Comparison of ENCODE assay signal across 10 cellular contexts in genomic region chr1:22745675-22746585, GRCh38. TPM values are rescaled to one million over a fixed set of nuclear protein-coding genes. Genes with fewer than 3 reads are reported as not detected.
DNase-seq lines count a peak whose midpoint lies in the region; ATAC-seq, FAIRE-seq and TF ChIP-seq lines count a peak whose summit lies in the region.
"Had no signal": no experiment of that assay in that cellular context is flagged by ENCODE, and none has a peak within 500 bp of the region (broad histone marks: within the 10 kb centered on the region; RNA-seq: fewer than 3 reads in every experiment).

No MANE protein-coding gene starts in this region.

- 64% methylated on average over 14 of the region's 14 CpGs for WGBS in right cardiac atrium
- 82 to 83% (median 82%) methylated on average over 14 of the region's 14 CpGs for WGBS in ovary, 3 donors

- TF ChIP-seq POLR2A in ovary (IDR thresholded peaks at IDR 0.05) (no peak), GM12891 (IDR thresholded peaks at IDR 0.05; ENCODE audit: low read depth, low read length) (no peak)

- H3K9me3 Mint-ChIP-seq in activated naive CD4-positive, alpha-beta T cell treated with anti-CD3 and anti-CD28 coated beads for 36 hours: no peaks in the 10 kb centered on the region

- no peaks in the 10 kb centered on the region for H3K36me3 ChIP-seq in ovary

- peaks cover 9% of the 10 kb centered on the region for H3K4me1 Mint-ChIP-seq in activated naive CD4-positive, alpha-beta T cell treated with anti-CD3 and anti-CD28 coated beads for 36 hours (ENCODE audit: low read depth)

- H3K27ac ChIP-seq in right cardiac atrium (ENCODE audit: low read length): no peak overlapping the region
- H3K27ac ChIP-seq in ovary: no peak overlapping the region
- H3K27ac ChIP-seq: parathyroid adenoma had no signal

- H3K4me1 ChIP-seq in right cardiac atrium (ENCODE audit: control insufficient read depth, insufficient read depth, low read length) (peaks cover 2% of the 10 kb centered on the region), ovary (ENCODE audit: insufficient read depth) (peaks cover 5% of the 10 kb centered on the region)
- H3K4me1 ChIP-seq: parathyroid adenoma had no signal

- H3K27me3 ChIP-seq in right cardiac atrium (ENCODE audit: control insufficient read depth, insufficient read depth) (no peaks in the 10 kb centered on the region), ovary (no peaks in the 10 kb centered on the region)

- H3K4me3 ChIP-seq in right cardiac atrium (ENCODE audit: low read length) (no peak overlapping the region), ovary (no peak overlapping the region)

- peak; percentile 25 for ATAC-seq in right cardiac atrium
- no peak for ATAC-seq in left cardiac atrium

- TF ChIP-seq CTCF in ovary (IDR thresholded peaks at IDR 0.05): no peak

- H3K4me3 Mint-ChIP-seq in activated naive CD4-positive, alpha-beta T cell treated with anti-CD3 and anti-CD28 coated beads for 36 hours: no peak overlapping the region

- no peak for FAIRE-seq in GM12891 (lab: Jason Lieb, UNC)

- intact Hi-C loops in right cardiac atrium (cut with DNase I): no loop called here
- intact Hi-C loops in left cardiac atrium (cut with DNase I): no loop called here
- intact Hi-C loops in activated naive CD4-positive, alpha-beta T cell treated with anti-CD3 and anti-CD28 coated beads for 36 hours (cut with micrococcal nuclease): no loop called here
- intact Hi-C loops in ovary (cut with DNase I): no loop called here

- no peak for TF ChIP-seq EP300 in ovary (IDR thresholded peaks at IDR 0.05)

- no peaks in the 10 kb centered on the region for H3K36me3 Mint-ChIP-seq in activated naive CD4-positive, alpha-beta T cell treated with anti-CD3 and anti-CD28 coated beads for 36 hours (ENCODE audit: low read depth)

- H3K27me3 Mint-ChIP-seq in activated naive CD4-positive, alpha-beta T cell treated with anti-CD3 and anti-CD28 coated beads for 36 hours (ENCODE audit: low read depth): peaks cover 3% of the 10 kb centered on the region

- H3K9me3 ChIP-seq in right cardiac atrium (ENCODE audit: control insufficient read depth, low read length) (no peaks in the 10 kb centered on the region), ovary (no peaks in the 10 kb centered on the region)

- CTCF ChIA-PET in activated naive CD4-positive, alpha-beta T cell treated with anti-CD3 and anti-CD28 coated beads for 36 hours (lab: Charles Lee): interaction anchor here (0.7 kb wide), 1 partner anchor 349 kb away, joined by 3 read pairs; no protein-coding TSS in a partner anchor

- no peak overlapping the region for H3K27ac Mint-ChIP-seq in activated naive CD4-positive, alpha-beta T cell treated with anti-CD3 and anti-CD28 coated beads for 36 hours

- DNase-seq in right cardiac atrium (no peak), left cardiac atrium (no peak), SK-N-DZ (ENCODE audit: low spot score) (peak; percentile 26), glomerular visceral epithelial cell (ENCODE audit: extremely low spot score) (peak; percentile 94), anterior cingulate cortex (lab: John Stamatoyannopoulos, UW) (no peak), ovary (no peak), GM12891 (ENCODE audit: insufficient read length, low spot score) (no peak)
- DNase-seq in activated naive CD4-positive, alpha-beta T cell treated with anti-CD3 and anti-CD28 coated beads for 36 hours: no peak
- DNase-seq: activated CD4-positive, CD25-positive, alpha-beta regulatory T cell had no signal

TF ChIP-seq in GM12891, 5 proteins besides CTCF, POLR2A, EP300 and RAD21:
- no peak for TF ChIP-seq POU2F2 (IDR thresholded peaks at IDR 0.05; ENCODE audit: low read depth, low read length)
- no peak for TF ChIP-seq TAF1 (IDR thresholded peaks at IDR 0.05; ENCODE audit: low read depth, low read length)
- no peak for TF ChIP-seq SPI1 (IDR thresholded peaks at IDR 0.05; ENCODE audit: low read depth, low read length)
- no peak for TF ChIP-seq POLR2AphosphoS5 (IDR thresholded peaks at IDR 0.05; ENCODE audit: low read depth, low read length)
- TF ChIP-seq PAX5 (IDR thresholded peaks at IDR 0.05; ENCODE audit: insufficient read depth, low read length, severe bottlenecking): no peak
TF ChIP-seq in GM12891: peak in this region for 0.

RNA-seq across cellular contexts. Expression of gene EPHB2, which starts 35.3 kb away (rescaled TPM):
- total RNA-seq in right cardiac atrium: 1 to 10 TPM; 2.0 to 7.7 (median 3.9) TPM
- polyA plus RNA-seq in right cardiac atrium: 1.2 TPM
- 1 to 10 TPM; 2.9 to 4.3 TPM for total RNA-seq in left cardiac atrium
- 18.1 and 20.8 TPM in 2 replicates for polyA plus RNA-seq in SK-N-DZ (2014; cell fraction: cytosol; rRNA removed)
- 10.5 and 13.7 TPM in 2 replicates for polyA plus RNA-seq in SK-N-DZ (2014; cell fraction: nucleus; rRNA removed)
- total RNA-seq in activated naive CD4-positive, alpha-beta T cell treated with anti-CD3 and anti-CD28 coated beads for 36 hours: not detected
- total RNA-seq in ovary: 10 to 100 TPM in 5 of 7 donors, 1 to 10 TPM in 2; 2.5 to 55.1 (median 20.9) TPM
- polyA plus RNA-seq in ovary: 1 to 10 TPM; 3.1 to 5.1 TPM
- not detected for polyA plus RNA-seq in GM12891 (2012; ENCODE audit: low read depth, missing spikeins)

Comparison
In these comparisons a context has a peak if more than half of its experiments do, and no peak if none do; other contexts are left out.
1. ATAC-seq: peak in right cardiac atrium (2 of 2); none in left cardiac atrium (0 of 2).
2. DNase-seq: peak in SK-N-DZ (single experiment) and glomerular visceral epithelial cell (single experiment); none in right cardiac atrium (0 of 3), left cardiac atrium (single experiment), activated naive CD4-positive, alpha-beta T cell treated with anti-CD3 and anti-CD28 coated beads for 36 hours (single experiment), anterior cingulate cortex (0 of 58), ovary (0 of 5) and GM12891 (single experiment).